3 cellular contexts compared by ENCODE assay signal in the genomic region with DNA sequence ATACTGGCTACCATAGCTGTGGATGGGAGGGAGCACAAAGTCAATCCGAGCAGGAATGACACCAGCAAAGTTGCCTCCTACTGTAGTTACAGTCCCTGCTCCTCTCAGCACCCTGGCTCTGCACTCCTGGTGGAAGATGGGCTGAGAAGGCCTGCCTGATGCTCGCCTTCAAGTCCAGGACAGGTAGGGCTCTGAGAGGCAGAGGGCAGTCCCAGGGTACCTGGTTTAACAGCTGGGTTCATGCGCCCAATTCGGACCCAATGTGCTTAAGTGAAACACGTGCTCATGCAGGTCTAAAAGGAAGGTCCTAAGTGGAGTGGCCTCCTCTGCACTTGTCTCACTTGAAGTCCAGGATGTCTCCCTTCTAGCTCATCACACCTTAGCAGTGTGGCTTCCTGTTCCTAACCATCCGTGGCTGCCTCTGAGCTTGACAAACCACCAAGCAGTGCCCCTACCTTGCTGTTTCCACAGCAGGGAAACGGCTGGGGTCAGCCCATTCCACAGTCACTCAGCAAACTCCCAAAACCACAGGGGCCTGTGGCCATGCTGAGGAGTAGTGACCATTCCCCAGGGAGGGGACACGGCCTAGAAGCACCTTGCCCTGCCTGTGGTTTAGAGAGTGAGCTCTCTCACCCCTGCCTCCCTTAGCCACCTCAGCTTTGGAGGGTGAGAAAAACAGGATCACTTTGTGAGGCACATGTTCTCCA.
TF ChIP-seq lines count a peak whose summit lies in the region.

No MANE protein-coding gene starts in this region.

TF ChIP-seq in HEK293, 187 proteins besides CTCF, POLR2A, EP300 and RAD21:
- TF ChIP-seq ZNF121 (tag by site-specific recombination; IDR thresholded peaks at IDR 0.05) = no peak
- TF ChIP-seq, protein P1, sequence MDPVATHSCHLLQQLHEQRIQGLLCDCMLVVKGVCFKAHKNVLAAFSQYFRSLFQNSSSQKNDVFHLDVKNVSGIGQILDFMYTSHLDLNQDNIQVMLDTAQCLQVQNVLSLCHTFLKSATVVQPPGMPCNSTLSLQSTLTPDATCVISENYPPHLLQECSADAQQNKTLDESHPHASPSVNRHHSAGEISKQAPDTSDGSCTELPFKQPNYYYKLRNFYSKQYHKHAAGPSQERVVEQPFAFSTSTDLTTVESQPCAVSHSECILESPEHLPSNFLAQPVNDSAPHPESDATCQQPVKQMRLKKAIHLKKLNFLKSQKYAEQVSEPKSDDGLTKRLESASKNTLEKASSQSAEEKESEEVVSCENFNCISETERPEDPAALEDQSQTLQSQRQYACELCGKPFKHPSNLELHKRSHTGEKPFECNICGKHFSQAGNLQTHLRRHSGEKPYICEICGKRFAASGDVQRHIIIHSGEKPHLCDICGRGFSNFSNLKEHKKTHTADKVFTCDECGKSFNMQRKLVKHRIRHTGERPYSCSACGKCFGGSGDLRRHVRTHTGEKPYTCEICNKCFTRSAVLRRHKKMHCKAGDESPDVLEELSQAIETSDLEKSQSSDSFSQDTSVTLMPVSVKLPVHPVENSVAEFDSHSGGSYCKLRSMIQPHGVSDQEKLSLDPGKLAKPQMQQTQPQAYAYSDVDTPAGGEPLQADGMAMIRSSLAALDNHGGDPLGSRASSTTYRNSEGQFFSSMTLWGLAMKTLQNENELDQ (tag by site-specific recombination; IDR thresholded peaks at IDR 0.05; ENCODE audit: low read depth) = no peak
- TF ChIP-seq, protein P2, sequence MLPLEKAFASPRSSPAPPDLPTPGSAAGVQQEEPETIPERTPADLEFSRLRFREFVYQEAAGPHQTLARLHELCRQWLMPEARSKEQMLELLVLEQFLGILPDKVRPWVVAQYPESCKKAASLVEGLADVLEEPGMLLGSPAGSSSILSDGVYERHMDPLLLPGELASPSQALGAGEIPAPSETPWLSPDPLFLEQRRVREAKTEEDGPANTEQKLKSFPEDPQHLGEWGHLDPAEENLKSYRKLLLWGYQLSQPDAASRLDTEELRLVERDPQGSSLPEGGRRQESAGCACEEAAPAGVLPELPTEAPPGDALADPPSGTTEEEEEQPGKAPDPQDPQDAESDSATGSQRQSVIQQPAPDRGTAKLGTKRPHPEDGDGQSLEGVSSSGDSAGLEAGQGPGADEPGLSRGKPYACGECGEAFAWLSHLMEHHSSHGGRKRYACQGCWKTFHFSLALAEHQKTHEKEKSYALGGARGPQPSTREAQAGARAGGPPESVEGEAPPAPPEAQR (tag by site-specific recombination; IDR thresholded peaks at IDR 0.05) = no peak
- TF ChIP-seq ZIC2 (tag by site-specific recombination; IDR thresholded peaks at IDR 0.05) = peak; percentile 45

TF ChIP-seq in GM12878, 131 proteins besides CTCF, POLR2A, EP300 and RAD21:
- TF ChIP-seq IKZF1 (conservative IDR thresholded peaks at IDR 0.05) (0 out of 2 replicates have a peak, but pooled peaks have one; percentile 11), TBL1XR1 (IDR thresholded peaks at IDR 0.05; ENCODE audit: low read depth, low read length) (no peak)

TF ChIP-seq in WTC11, 78 proteins besides CTCF, POLR2A, EP300 and RAD21:
- TF ChIP-seq, protein P3, sequence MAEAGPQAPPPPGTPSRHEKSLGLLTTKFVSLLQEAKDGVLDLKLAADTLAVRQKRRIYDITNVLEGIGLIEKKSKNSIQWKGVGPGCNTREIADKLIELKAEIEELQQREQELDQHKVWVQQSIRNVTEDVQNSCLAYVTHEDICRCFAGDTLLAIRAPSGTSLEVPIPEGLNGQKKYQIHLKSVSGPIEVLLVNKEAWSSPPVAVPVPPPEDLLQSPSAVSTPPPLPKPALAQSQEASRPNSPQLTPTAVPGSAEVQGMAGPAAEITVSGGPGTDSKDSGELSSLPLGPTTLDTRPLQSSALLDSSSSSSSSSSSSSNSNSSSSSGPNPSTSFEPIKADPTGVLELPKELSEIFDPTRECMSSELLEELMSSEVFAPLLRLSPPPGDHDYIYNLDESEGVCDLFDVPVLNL (CRISPR knock-in tag; IDR thresholded peaks at IDR 0.05; ENCODE audit: borderline replicate concordance, low read depth) = no peak
- no peak for TF ChIP-seq SMAD4 (CRISPR knock-in tag; IDR thresholded peaks at IDR 0.05)
